16 cellular contexts compared by ENCODE assay signal in genomic region chr5:80607832-80608231, GRCh38. TPM values are rescaled to one million over a fixed set of nuclear protein-coding genes. Genes with fewer than 3 reads are reported as not detected.
DNase-seq lines count a peak whose midpoint lies in the region; ATAC-seq and TF ChIP-seq lines count a peak whose summit lies in the region.
"Had no signal": no experiment of that assay in that cellular context is flagged by ENCODE, and none has a peak within 500 bp of the region (broad histone marks: within the 10 kb centered on the region; RNA-seq: fewer than 3 reads in every experiment).

No MANE protein-coding gene starts in this region.

- intact Hi-C loops in adrenal gland (cut with DNase I), result no loop called here

- no peaks in the 10 kb centered on the region for H3K4me1 Mint-ChIP-seq in activated T-cell treated with anti-CD3 and anti-CD28 coated beads, Interleukin-2, amount 50 U/mL, for 4 hours (ENCODE audit: low read depth)
- H3K4me1 Mint-ChIP-seq: WTC11 had no signal

- peaks cover 6% of the 10 kb centered on the region for H3K36me3 Mint-ChIP-seq in activated T-cell treated with anti-CD3 and anti-CD28 coated beads, Interleukin-2, amount 50 U/mL, for 4 hours (ENCODE audit: insufficient read depth)
- H3K36me3 Mint-ChIP-seq: WTC11 had no signal

- H3K27me3 ChIP-seq in adrenal gland, result no peaks in the 10 kb centered on the region
- H3K27me3 ChIP-seq: upper lobe of left lung had no signal

- H3K9me3 Mint-ChIP-seq in activated T-cell treated with anti-CD3 and anti-CD28 coated beads, Interleukin-2, amount 50 U/mL, for 4 hours, result peaks cover 5% of the 10 kb centered on the region

- no peak overlapping the region for H3K4me3 Mint-ChIP-seq in activated T-cell treated with anti-CD3 and anti-CD28 coated beads, Interleukin-2, amount 50 U/mL, for 4 hours
- H3K4me3 Mint-ChIP-seq: WTC11 had no signal

- H3K27ac ChIP-seq in adrenal gland, result no peak overlapping the region

- DNase-seq in GM10248 (ENCODE audit: extremely low spot score) (peak; percentile 43), adrenal gland (no peak), T-helper 2 cell (no peak)
- no peak for DNase-seq in stimulated activated CD4-positive, alpha-beta T cell treated with anti-CD3 and anti-CD28 coated beads, Interleukin-4, amount 100 ng/mL, for 1 hour
- no peak for DNase-seq in activated T-cell treated with anti-CD3 and anti-CD28 coated beads, Interleukin-2, amount 50 U/mL, for 4 hours
- DNase-seq: activated T-cell treated with anti-CD3 and anti-CD28 coated beads, Interleukin-2, amount 50 U/mL, for 1 hour; aorta; dermis blood vessel endothelial cell; NCI-H2171 treated with DMSO at 0.1 percent for 48 hours; stimulated activated CD8-positive, alpha-beta memory T cell treated with anti-CD3 and anti-CD28 coated beads, Interleukin-4, amount 100 ng/mL, for 48 hours; upper lobe of left lung had no signal

- no peaks in the 10 kb centered on the region for H3K4me1 ChIP-seq in adrenal gland (replicated peaks in 1 of 2)
- H3K4me1 ChIP-seq: upper lobe of left lung had no signal

- CTCF ChIA-PET in GM10248 (lab: Yijun Ruan, JAX), result interaction anchor here (1.5 kb wide), 1 partner anchor 11 kb away, joined by 4 read pairs; no protein-coding TSS in a partner anchor

- ATAC-seq in GM19023 (IDR thresholded peaks at IDR 0.05; ENCODE audit: unreplicated experiment) (peak; percentile 67), GM21619 (IDR thresholded peaks at IDR 0.05; ENCODE audit: unreplicated experiment) (peak; percentile 89), HG03196 (IDR thresholded peaks at IDR 0.05; ENCODE audit: unreplicated experiment) (peak; percentile 87)
- no peak for ATAC-seq in activated T-cell treated with anti-CD3 and anti-CD28 coated beads, Interleukin-2, amount 50 U/mL, for 4 hours
- ATAC-seq: WTC11 had no signal

- H3K4me3 ChIP-seq in adrenal gland, result no peak overlapping the region
- H3K4me3 ChIP-seq: upper lobe of left lung had no signal

- peaks cover 0 to 4% of the 10 kb centered on the region in 2 donors for H3K36me3 ChIP-seq in adrenal gland (replicated peaks in 1 of 2)
- H3K36me3 ChIP-seq: upper lobe of left lung had no signal

- H3K27me3 Mint-ChIP-seq in activated T-cell treated with anti-CD3 and anti-CD28 coated beads, Interleukin-2, amount 50 U/mL, for 4 hours (ENCODE audit: low read depth), result no peaks in the 10 kb centered on the region

- TF ChIP-seq POLR2A in adrenal gland (IDR thresholded peaks at IDR 0.05), result no peak

- POLR2A ChIA-PET in GM10248 (lab: Yijun Ruan, JAX), result no interaction called here

- TF ChIP-seq CTCF in GM10248 (IDR thresholded peaks at IDR 0.05; ENCODE audit: control extremely low read depth, extremely low read depth, low read depth, missing control alignments) (no peak), adrenal gland (IDR thresholded peaks at IDR 0.05) (no peak)

- no peaks in the 10 kb centered on the region for H3K9me3 ChIP-seq in adrenal gland (replicated peaks in 1 of 3)
- H3K9me3 ChIP-seq: upper lobe of left lung had no signal

RNA-seq across cellular contexts. Expression of gene ANKRD34B, which starts 37.8 kb away (rescaled TPM):
- not detected for total RNA-seq in adrenal gland
- polyA plus RNA-seq in adrenal gland, result under 1 TPM in 2 of 3 donors, not detected in 1; 0.04 to 0.08 TPM
- not detected for total RNA-seq in activated T-cell treated with anti-CD3 and anti-CD28 coated beads, Interleukin-2, amount 50 U/mL, for 4 hours
- total RNA-seq: aorta, dermis blood vessel endothelial cell, H4 had no signal

RNA-seq across cellular contexts. Expression of gene MSH3, which starts 46.6 kb away (rescaled TPM):
- total RNA-seq in adrenal gland, result 10 to 100 TPM; 10.0 to 24.6 (median 13.2) TPM
- 10 to 100 TPM in 1 of 3 donors, 1 to 10 TPM in 2; 2.8 to 10.6 (median 3.1) TPM for polyA plus RNA-seq in adrenal gland
- 10 to 100 TPM; 14.6 to 15.5 (median 15.1) TPM for total RNA-seq in activated T-cell treated with anti-CD3 and anti-CD28 coated beads, Interleukin-2, amount 50 U/mL, for 4 hours

RNA-seq across cellular contexts. Expression of gene DHFR, which starts 47.0 kb away (rescaled TPM):
- 10 to 100 TPM in 2 of 8 donors, 1 to 10 TPM in 6; 4.4 to 13.0 (median 7.7) TPM for total RNA-seq in adrenal gland
- polyA plus RNA-seq in adrenal gland, result 10 to 100 TPM in 1 of 3 donors, 1 to 10 TPM in 2; 7.8 to 20.2 (median 8.3) TPM
- total RNA-seq in activated T-cell treated with anti-CD3 and anti-CD28 coated beads, Interleukin-2, amount 50 U/mL, for 4 hours, result 10 to 100 TPM; 29.4 to 42.1 (median 32.2) TPM

Comparison
In these comparisons a context has a peak if more than half of its experiments do, and no peak if none do; other contexts are left out.
1. ATAC-seq: peak in GM19023 (single experiment), GM21619 (single experiment) and HG03196 (single experiment); none in activated T-cell treated with anti-CD3 and anti-CD28 coated beads, Interleukin-2, amount 50 U/mL, for 4 hours (0 of 2).